8 cellular contexts compared by ENCODE assay signal in genomic region chr15:55279746-55280351, GRCh38. TPM values are rescaled to one million over a fixed set of nuclear protein-coding genes. Genes with fewer than 3 reads are reported as not detected.
DNase-seq lines count a peak whose midpoint lies in the region; ATAC-seq and TF ChIP-seq lines count a peak whose summit lies in the region.

No MANE protein-coding gene starts in this region.

- H3K27me3 Mint-ChIP-seq in naive B cell: no peaks in the 10 kb centered on the region

- peak overlapping the region in 5 of 8 donors; percentile 2 to 29 (median 21) for H3K4me3 Mint-ChIP-seq in naive B cell

- peaks cover 0 to 4% (median 0%) of the 10 kb centered on the region in 7 donors for H3K9me3 Mint-ChIP-seq in naive B cell

- CTCF ChIA-PET in HEK293T (lab: Yijun Ruan, JAX): no interaction called here

- H3K27ac ChIP-seq in SJSA1: peak overlapping the region; percentile 63

- no peaks in the 10 kb centered on the region for H3K36me3 Mint-ChIP-seq in naive B cell

- TF ChIP-seq CTCF in astrocyte of the cerebellum (IDR thresholded peaks at IDR 0.05; ENCODE audit: low read depth, low read length, missing control alignments): no peak

- no peaks in the 10 kb centered on the region for H3K9me3 ChIP-seq in SJSA1 (replicated peaks)

- ATAC-seq in HG03045 (IDR thresholded peaks at IDR 0.05; ENCODE audit: unreplicated experiment): peak; percentile 86
- peak in 1 of 2 donors; percentile 37 for ATAC-seq in naive B cell (ENCODE audit: low read depth in 2 of 2)

- DNase-seq in NOMO-1 (lab: John Stamatoyannopoulos, UW; ENCODE audit: unreplicated experiment in 2 of 2): peak; percentile 19 to 71
- no peak for DNase-seq in NOMO-1 treated with dmso at 0.1 percent for 144 hours (lab: John Stamatoyannopoulos, UW; ENCODE audit: unreplicated experiment)
- DNase-seq in SJSA1 (ENCODE audit: low read depth in 1 of 2, low spot score in 2 of 2): peak; percentile 61 to 62
- peak; percentile 74 for DNase-seq in astrocyte of the cerebellum (ENCODE audit: low read depth)
- DNase-seq in naive B cell: no peak
- no peak for DNase-seq in H7
- no peak for DNase-seq in HEK293T (ENCODE audit: extremely low spot score)

- peak overlapping the region; percentile 15 to 94 (median 70) for H3K27ac Mint-ChIP-seq in naive B cell

- in situ Hi-C loops in astrocyte of the cerebellum (cut with HindIII; ENCODE audit: low sequenced_read_pairs): loop anchor here (5.0 kb wide), 1 partner anchor 53 kb away; no protein-coding TSS in a partner anchor

- POLR2A ChIA-PET in HEK293T (lab: Yijun Ruan, JAX): no interaction called here

- H3K4me3 ChIP-seq in SJSA1 (no peak overlapping the region), astrocyte of the cerebellum (ENCODE audit: low read depth, low read length) (no peak overlapping the region), H7 (ENCODE audit: insufficient read depth, low read depth, low read length) (no peak overlapping the region)

- H3K4me1 ChIP-seq in SJSA1 (replicated peaks): peaks cover 39% of the 10 kb centered on the region

- H3K4me1 Mint-ChIP-seq in naive B cell: peaks cover 55 to 80% (median 78%) of the 10 kb centered on the region in 3 donors

- H3K36me3 ChIP-seq in SJSA1 (peaks cover 4% of the 10 kb centered on the region), H7 (replicated peaks; ENCODE audit: control insufficient read depth, insufficient read depth, low read length) (no peaks in the 10 kb centered on the region)

- H3K27me3 ChIP-seq in SJSA1 (replicated peaks): no peaks in the 10 kb centered on the region
- no peaks in the 10 kb centered on the region for H3K27me3 ChIP-seq in H7 (ENCODE audit: control insufficient read depth, insufficient read depth, low read length)

TF ChIP-seq in HEK293T, 16 proteins besides CTCF, POLR2A, EP300 and RAD21:
- TF ChIP-seq ARNT (IDR thresholded peaks at IDR 0.05) (no peak), HDGF (IDR thresholded peaks at IDR 0.05; ENCODE audit: borderline replicate concordance) (no peak), NFRKB (IDR thresholded peaks at IDR 0.05) (no peak), SP1 (IDR thresholded peaks at IDR 0.05) (no peak), L3MBTL2 (conservative IDR thresholded peaks at IDR 0.05) (no peak), ELF4 (IDR thresholded peaks at IDR 0.05) (no peak), ZNF384 (IDR thresholded peaks at IDR 0.05) (no peak), CTBP1 (IDR thresholded peaks at IDR 0.05; ENCODE audit: borderline replicate concordance) (no peak), LEF1 (IDR thresholded peaks at IDR 0.05; ENCODE audit: borderline replicate concordance) (no peak), BHLHE40 (IDR thresholded peaks at IDR 0.05; ENCODE audit: borderline replicate concordance) (no peak)

RNA-seq across cellular contexts. Expression of gene RAB27A, which starts 9.8 kb away (rescaled TPM):
- 13.0 and 20.3 TPM in 2 replicates for total RNA-seq in SJSA1 (2014; rRNA removed; shearing (Covaris generic))
- 10 to 100 TPM; 23.5 to 32.7 (median 29.7) TPM for polyA plus RNA-seq in naive B cell (ENCODE audit: low read depth in 6 of 6)
- 0.90 and 1.5 TPM in 2 replicates for total RNA-seq in H7 (2014; rRNA removed; shearing (Covaris generic))

RNA-seq across cellular contexts. Expression of gene PIGBOS1, which starts 39.1 kb away (rescaled TPM):
- 23.9 and 39.6 TPM in 2 replicates for total RNA-seq in SJSA1 (2014; rRNA removed; shearing (Covaris generic))
- polyA plus RNA-seq in naive B cell (ENCODE audit: low read depth in 6 of 6): 10 to 100 TPM; 27.5 to 61.5 (median 39.0) TPM
- total RNA-seq in H7 (2014; rRNA removed; shearing (Covaris generic)): 18.8 and 20.1 TPM in 2 replicates

RNA-seq across cellular contexts. Expression of gene PIGB, which starts 39.2 kb away (rescaled TPM):
- 17.0 and 20.6 TPM in 2 replicates for total RNA-seq in SJSA1 (2014; rRNA removed; shearing (Covaris generic))
- polyA plus RNA-seq in naive B cell (ENCODE audit: low read depth in 6 of 6): 10 to 100 TPM; 17.0 to 27.2 (median 24.1) TPM
- 7.1 and 10.1 TPM in 2 replicates for total RNA-seq in H7 (2014; rRNA removed; shearing (Covaris generic))

Comparison
In these comparisons a context has a peak if more than half of its experiments do, and no peak if none do; other contexts are left out.
1. DNase-seq: peak in NOMO-1 (2 of 2), SJSA1 (2 of 2) and astrocyte of the cerebellum (single experiment); none in NOMO-1 treated with dmso at 0.1 percent for 144 hours (single experiment), naive B cell (single experiment), H7 (single experiment) and HEK293T (single experiment).